Comparison of ENCODE assay signal across 23 cellular contexts in the genomic region with DNA sequence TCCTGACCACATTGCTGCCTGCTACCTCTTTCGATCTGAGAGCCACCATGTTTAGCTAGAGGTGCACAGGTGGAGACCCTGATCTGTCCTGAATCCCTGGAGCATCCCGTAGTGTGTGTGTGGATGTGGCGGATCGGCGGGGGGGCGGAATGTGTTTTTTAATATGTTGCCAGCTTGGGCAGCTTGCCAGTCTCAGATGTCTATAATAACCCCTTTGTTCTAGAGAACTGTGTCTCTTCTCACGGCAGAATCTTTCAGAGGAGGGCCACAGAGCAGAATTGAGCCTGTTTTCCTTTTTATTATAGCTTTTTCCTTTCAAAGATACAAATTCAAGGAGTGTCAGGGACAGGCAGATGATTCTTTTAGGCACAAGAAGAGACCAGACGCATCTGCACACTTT.
DNase-seq lines count a peak whose midpoint lies in the region; ATAC-seq and TF ChIP-seq lines count a peak whose summit lies in the region.
"Had no signal": no experiment of that assay in that cellular context is flagged by ENCODE, and none has a peak within 500 bp of the region (broad histone marks: within the 10 kb centered on the region; RNA-seq: fewer than 3 reads in every experiment).

No MANE protein-coding gene starts in this region.

- no peaks in the 10 kb centered on the region for H3K36me3 ChIP-seq in BE2C
- no peaks in the 10 kb centered on the region for H3K36me3 ChIP-seq in neuronal stem cell (replicated peaks in 1 of 2; ENCODE audit: control insufficient read depth in 2 of 2, insufficient read depth in 2 of 2, low read length in 2 of 2)
- H3K36me3 ChIP-seq: colonic mucosa had no signal

- peaks cover 1% of the 10 kb centered on the region for H3K79me1 ChIP-seq in neuronal stem cell (ENCODE audit: low read depth, low read length)

- H3K4me2 ChIP-seq in neuronal stem cell (ENCODE audit: insufficient read depth, low read length, poor library complexity, severe bottlenecking): no peak overlapping the region

- H2AK5ac ChIP-seq in neuronal stem cell (ENCODE audit: low read depth, low read length): no peak overlapping the region

- no peak overlapping the region for H4K8ac ChIP-seq in neuronal stem cell (ENCODE audit: low read depth, low read length)

- H2AFZ ChIP-seq in neuronal stem cell (ENCODE audit: low read length): no peak overlapping the region

- no peak for ATAC-seq in GM19452 (IDR thresholded peaks at IDR 0.05; ENCODE audit: unreplicated experiment)
- ATAC-seq: K562; Right ventricle myocardium inferior; stimulated activated naive B cell treated with anti-CD40 and anti-IgM and Interleukin-4, amounts not matched to agents 10 μg/mL and 1 μg/mL and 100 μg/mL, for 72 hours had no signal

- no peak overlapping the region for H3K9ac ChIP-seq in neuronal stem cell (ENCODE audit: low read depth, low read length, poor library complexity)

- TF ChIP-seq CTCF in BE2C (IDR thresholded peaks at IDR 0.05; ENCODE audit: low read depth, low read length): no peak

- H3K4ac ChIP-seq in neuronal stem cell (ENCODE audit: low read length): peak overlapping the region; percentile 14

- H2BK12ac ChIP-seq in neuronal stem cell (ENCODE audit: low read length): no peak overlapping the region

- no peak overlapping the region for H2BK15ac ChIP-seq in neuronal stem cell (ENCODE audit: low read length)

- H3K4me3 ChIP-seq in BE2C (ENCODE audit: low read depth, low read length) (peak overlapping the region; percentile 23), neuronal stem cell (ENCODE audit: low read length in 2 of 2) (no peak overlapping the region)
- H3K4me3 ChIP-seq: colonic mucosa, K562 had no signal

- no CpG with 5 or more reads among the region's 8 CpGs for WGBS in neuronal stem cell (ENCODE audit: extremely low coverage in 2 of 2, insufficient read length in 2 of 2, insufficient replicate concordance in 1 of 2), 2 donors

- H3K27me3 ChIP-seq in BE2C: no peaks in the 10 kb centered on the region
- no peaks in the 10 kb centered on the region for H3K27me3 ChIP-seq in neuronal stem cell (ENCODE audit: control insufficient read depth in 3 of 3, insufficient read depth in 3 of 3, low read depth in 1 of 3, low read length in 3 of 3)
- H3K27me3 ChIP-seq: colonic mucosa had no signal

- H2BK120ac ChIP-seq in neuronal stem cell (ENCODE audit: low read depth, low read length): no peak overlapping the region

- no peak overlapping the region for H2BK5ac ChIP-seq in neuronal stem cell (ENCODE audit: low read length)

- no peak overlapping the region for H3K23ac ChIP-seq in neuronal stem cell (ENCODE audit: low read depth, low read length, poor library complexity)

- H3K18ac ChIP-seq in neuronal stem cell (ENCODE audit: low read length): no peak overlapping the region

- H3K27ac ChIP-seq in neuronal stem cell (replicated peaks; ENCODE audit: low read length): no peak overlapping the region
- H3K27ac ChIP-seq: colonic mucosa had no signal

- no peaks in the 10 kb centered on the region for H3K9me3 ChIP-seq in BE2C
- peaks cover 0 to 1% of the 10 kb centered on the region in 2 donors for H3K9me3 ChIP-seq in neuronal stem cell (replicated peaks in 1 of 2; ENCODE audit: control insufficient read depth in 2 of 2, insufficient read depth in 1 of 2, low read depth in 1 of 2, low read length in 2 of 2)
- H3K9me3 ChIP-seq: colonic mucosa had no signal

- H3K4me1 ChIP-seq in BE2C (peaks cover 10% of the 10 kb centered on the region), neuronal stem cell (ENCODE audit: control insufficient read depth in 2 of 2, insufficient read depth in 1 of 2, low read depth in 1 of 2, low read length in 2 of 2) (no peaks in the 10 kb centered on the region)
- H3K4me1 ChIP-seq: colonic mucosa had no signal

- DNase-seq in BE2C (no peak), NCI-H1694 treated with DMSO at 0.1 percent for 48 hours (lab: John Stamatoyannopoulos, UW) (peak; percentile 13), anterior cingulate cortex (lab: John Stamatoyannopoulos, UW) (peak in 43 of 58 donors; percentile 1 to 91 (median 28)), neuronal stem cell (ENCODE audit: low spot score) (no peak), T-helper 2 cell (no peak), DMS79 (lab: John Stamatoyannopoulos, UW) (no peak)
- DNase-seq in stimulated activated CD4-positive, alpha-beta T cell treated with anti-CD3 and anti-CD28 coated beads, Interleukin-1b, Interleukin-23, amount 100 ng/mL, for 48 hours: no peak
- DNase-seq: ACHN; activated CD4-positive, alpha-beta memory T cell treated with anti-CD3 and anti-CD28 coated beads for 36 hours; activated naive CD4-positive, alpha-beta T cell treated with anti-CD3 and anti-CD28 coated beads for 36 hours; activated T-cell treated with anti-CD3 and anti-CD28 coated beads, Interleukin-2, amount 50 U/mL, for 1 hour; CD4-positive, alpha-beta memory T cell; colonic mucosa; H7; kidney glomerular epithelial cell; mesendoderm; MV-4-11; nephron progenitor cell; stimulated activated naive B cell treated with anti-CD40 and anti-IgM and Interleukin-4, amounts not matched to agents 10 μg/mL and 1 μg/mL and 100 μg/mL, for 72 hours; trophoblast cell had no signal

- H4K91ac ChIP-seq in neuronal stem cell (ENCODE audit: low read depth, low read length, poor library complexity): no peak overlapping the region

- no peak overlapping the region for H3K14ac ChIP-seq in neuronal stem cell (ENCODE audit: low read length)

Comparison
In these comparisons a context has a peak if more than half of its experiments do, and no peak if none do; other contexts are left out.
1. DNase-seq: peak in NCI-H1694 treated with DMSO at 0.1 percent for 48 hours (single experiment) and anterior cingulate cortex (43 of 58); none in BE2C (single experiment), neuronal stem cell (single experiment), T-helper 2 cell (0 of 5), DMS79 (single experiment) and stimulated activated CD4-positive, alpha-beta T cell treated with anti-CD3 and anti-CD28 coated beads, Interleukin-1b, Interleukin-23, amount 100 ng/mL, for 48 hours (single experiment).